Comparison of ENCODE assay signal across 10 cellular contexts in genomic region chr3:52217409-52217805, GRCh38. TPM values are rescaled to one million over a fixed set of nuclear protein-coding genes. Genes with fewer than 3 reads are reported as not detected.
DNase-seq lines count a peak whose midpoint lies in the region; ATAC-seq lines count a peak whose summit lies in the region.
"Had no signal": no experiment of that assay in that cellular context is flagged by ENCODE, and none has a peak within 500 bp of the region (broad histone marks: within the 10 kb centered on the region; RNA-seq: fewer than 3 reads in every experiment).

No MANE protein-coding gene starts in this region.

- no peaks in the 10 kb centered on the region for H3K27me3 Mint-ChIP-seq in T-helper 1 cell treated with Interleukin-12 subunit alpha and Interleukin-12 subunit beta and Interleukin-4 antibody, amounts not matched to agents 30 μg/mL and 1 μg/mL, for 36 hours (ENCODE audit: low read depth)
- no peaks in the 10 kb centered on the region for H3K27me3 Mint-ChIP-seq in activated CD8-positive, alpha-beta T cell treated with anti-CD3 and anti-CD28 coated beads, Interleukin-2, amount 10 ng/mL, durations not matched to agents 7 days and 5 days (ENCODE audit: low read depth)
- no peaks in the 10 kb centered on the region for H3K27me3 Mint-ChIP-seq in stimulated activated memory B cell treated with anti-CD40 and anti-IgM and Interleukin-4, amounts not matched to agents 10 μg/mL and 1 μg/mL and 100 μg/mL, for 72 hours

- POLR2A ChIA-PET in activated CD8-positive, alpha-beta T cell treated with anti-CD3 and anti-CD28 coated beads, Interleukin-2, amount 10 ng/mL, durations not matched to agents 7 days and 5 days (lab: Charles Lee): interaction anchor here (1.3 to 1.5 kb wide), 2 partner anchors 9 to 61 kb away, joined by 4 to 5 read pairs; partner anchors contain the start of gene WDR82

- peaks cover 54% of the 10 kb centered on the region for H3K4me1 Mint-ChIP-seq in T-helper 1 cell treated with Interleukin-12 subunit alpha and Interleukin-12 subunit beta and Interleukin-4 antibody, amounts not matched to agents 30 μg/mL and 1 μg/mL, for 36 hours (ENCODE audit: low read depth)
- peaks cover 73% of the 10 kb centered on the region for H3K4me1 Mint-ChIP-seq in activated CD8-positive, alpha-beta T cell treated with anti-CD3 and anti-CD28 coated beads, Interleukin-2, amount 10 ng/mL, durations not matched to agents 7 days and 5 days (ENCODE audit: low read depth)
- peaks cover 72% of the 10 kb centered on the region for H3K4me1 Mint-ChIP-seq in stimulated activated memory B cell treated with anti-CD40 and anti-IgM and Interleukin-4, amounts not matched to agents 10 μg/mL and 1 μg/mL and 100 μg/mL, for 72 hours

- peak overlapping the region; percentile 89 for H3K27ac Mint-ChIP-seq in T-helper 1 cell treated with Interleukin-12 subunit alpha and Interleukin-12 subunit beta and Interleukin-4 antibody, amounts not matched to agents 30 μg/mL and 1 μg/mL, for 36 hours
- H3K27ac Mint-ChIP-seq in activated CD8-positive, alpha-beta T cell treated with anti-CD3 and anti-CD28 coated beads, Interleukin-2, amount 10 ng/mL, durations not matched to agents 7 days and 5 days: peak overlapping the region; percentile 89
- H3K27ac Mint-ChIP-seq in stimulated activated memory B cell treated with anti-CD40 and anti-IgM and Interleukin-4, amounts not matched to agents 10 μg/mL and 1 μg/mL and 100 μg/mL, for 72 hours: peak overlapping the region; percentile 40

- no peak for ATAC-seq in activated CD8-positive, alpha-beta T cell treated with anti-CD3 and anti-CD28 coated beads, Interleukin-2, amount 10 ng/mL, durations not matched to agents 7 days and 5 days
- peak; percentile 31 for ATAC-seq in left colon
- ATAC-seq in stimulated activated memory B cell treated with anti-CD40 and anti-IgM and Interleukin-4, amounts not matched to agents 10 μg/mL and 1 μg/mL and 100 μg/mL, for 72 hours: no peak
- ATAC-seq in HG02610 (IDR thresholded peaks at IDR 0.05; ENCODE audit: unreplicated experiment): no peak

- peaks cover 29% of the 10 kb centered on the region for H3K36me3 Mint-ChIP-seq in T-helper 1 cell treated with Interleukin-12 subunit alpha and Interleukin-12 subunit beta and Interleukin-4 antibody, amounts not matched to agents 30 μg/mL and 1 μg/mL, for 36 hours (ENCODE audit: low read depth)
- H3K36me3 Mint-ChIP-seq in activated CD8-positive, alpha-beta T cell treated with anti-CD3 and anti-CD28 coated beads, Interleukin-2, amount 10 ng/mL, durations not matched to agents 7 days and 5 days (ENCODE audit: low read depth): peaks cover 42% of the 10 kb centered on the region
- peaks cover 58% of the 10 kb centered on the region for H3K36me3 Mint-ChIP-seq in stimulated activated memory B cell treated with anti-CD40 and anti-IgM and Interleukin-4, amounts not matched to agents 10 μg/mL and 1 μg/mL and 100 μg/mL, for 72 hours

- peak overlapping the region; percentile 48 for H3K4me3 Mint-ChIP-seq in T-helper 1 cell treated with Interleukin-12 subunit alpha and Interleukin-12 subunit beta and Interleukin-4 antibody, amounts not matched to agents 30 μg/mL and 1 μg/mL, for 36 hours
- H3K4me3 Mint-ChIP-seq in activated CD8-positive, alpha-beta T cell treated with anti-CD3 and anti-CD28 coated beads, Interleukin-2, amount 10 ng/mL, durations not matched to agents 7 days and 5 days: peak overlapping the region; percentile 79
- H3K4me3 Mint-ChIP-seq in stimulated activated memory B cell treated with anti-CD40 and anti-IgM and Interleukin-4, amounts not matched to agents 10 μg/mL and 1 μg/mL and 100 μg/mL, for 72 hours: no peak overlapping the region

- intact Hi-C loops in left colon (cut with DNase I, micrococcal nuclease): no loop called here

- no peaks in the 10 kb centered on the region for H3K9me3 Mint-ChIP-seq in T-helper 1 cell treated with Interleukin-12 subunit alpha and Interleukin-12 subunit beta and Interleukin-4 antibody, amounts not matched to agents 30 μg/mL and 1 μg/mL, for 36 hours
- H3K9me3 Mint-ChIP-seq in activated CD8-positive, alpha-beta T cell treated with anti-CD3 and anti-CD28 coated beads, Interleukin-2, amount 10 ng/mL, durations not matched to agents 7 days and 5 days (ENCODE audit: insufficient read depth): no peaks in the 10 kb centered on the region
- H3K9me3 Mint-ChIP-seq in stimulated activated memory B cell treated with anti-CD40 and anti-IgM and Interleukin-4, amounts not matched to agents 10 μg/mL and 1 μg/mL and 100 μg/mL, for 72 hours: no peaks in the 10 kb centered on the region

- CTCF ChIA-PET in activated CD8-positive, alpha-beta T cell treated with anti-CD3 and anti-CD28 coated beads, Interleukin-2, amount 10 ng/mL, durations not matched to agents 7 days and 5 days (lab: Charles Lee): interaction anchor here (0.7 to 9.7 kb wide), 7 partner anchors 16 to 216 kb away, joined by 3 to 176 read pairs (median 5); partner anchors contain the start of genes DUSP7 and TWF2

- no peak for DNase-seq in T-helper 1 cell
- DNase-seq in activated CD8-positive, alpha-beta T cell treated with anti-CD3 and anti-CD28 coated beads, Interleukin-2, amount 10 ng/mL, durations not matched to agents 7 days and 5 days: no peak
- no peak for DNase-seq in left colon
- DNase-seq in NCI-H510A treated with DMSO at 0.1 percent for 48 hours (lab: John Stamatoyannopoulos, UW): no peak
- DNase-seq in NCI-H187 (lab: John Stamatoyannopoulos, UW): no peak

RNA-seq across cellular contexts. Expression of gene TLR9, which starts 8.0 kb away (rescaled TPM):
- total RNA-seq in activated CD8-positive, alpha-beta T cell treated with anti-CD3 and anti-CD28 coated beads, Interleukin-2, amount 10 ng/mL, durations not matched to agents 7 days and 5 days: under 1 TPM; 0.52 to 0.79 TPM
- total RNA-seq in left colon: under 1 TPM in 1 of 2 donors, not detected in 1; 0.42 TPM
- total RNA-seq: A172, left lobe of liver had no signal

RNA-seq across cellular contexts. Expression of gene ALAS1, which starts 19.4 kb away (rescaled TPM):
- total RNA-seq in activated CD8-positive, alpha-beta T cell treated with anti-CD3 and anti-CD28 coated beads, Interleukin-2, amount 10 ng/mL, durations not matched to agents 7 days and 5 days: 10 to 100 TPM; 57.7 to 60.8 TPM
- total RNA-seq in left colon: 100 to 1,000 TPM; 128 to 150 TPM

RNA-seq across cellular contexts. Expression of gene TWF2, which starts 21.6 kb away (rescaled TPM):
- total RNA-seq in activated CD8-positive, alpha-beta T cell treated with anti-CD3 and anti-CD28 coated beads, Interleukin-2, amount 10 ng/mL, durations not matched to agents 7 days and 5 days: 100 to 1,000 TPM; 154 to 162 TPM
- 10 to 100 TPM; 37.8 to 53.9 TPM for total RNA-seq in left colon

RNA-seq across cellular contexts. Expression of gene PPM1M, which starts 28.2 kb away (rescaled TPM):
- total RNA-seq in activated CD8-positive, alpha-beta T cell treated with anti-CD3 and anti-CD28 coated beads, Interleukin-2, amount 10 ng/mL, durations not matched to agents 7 days and 5 days: 10 to 100 TPM; 90.7 to 91.9 TPM
- 1 to 10 TPM; 2.9 to 9.3 TPM for total RNA-seq in left colon
